Comparison of ENCODE assay signal across 1 cellular context in the genomic region with DNA sequence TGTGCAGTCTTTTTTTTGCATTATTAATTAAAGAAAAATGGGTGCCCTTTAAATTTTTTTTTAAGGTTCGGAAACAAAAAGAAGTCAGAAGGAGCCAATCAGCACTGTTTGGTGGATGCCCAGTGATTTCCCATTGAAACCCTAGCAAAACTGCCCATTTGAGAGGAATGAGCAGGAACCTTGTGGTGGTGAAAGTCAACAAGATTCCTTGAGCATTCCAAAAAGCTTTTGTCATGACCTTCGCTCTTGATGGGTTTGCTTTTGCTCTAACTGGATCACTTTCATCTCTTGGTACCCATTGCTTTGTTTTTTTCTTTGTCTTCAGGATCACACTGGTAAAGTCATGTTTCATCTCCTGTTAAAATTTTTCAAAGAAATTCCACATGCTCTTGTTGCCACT.
TF ChIP-seq lines count a peak whose summit lies in the region.

No MANE protein-coding gene starts in this region.

TF ChIP-seq in HepG2, 621 proteins besides CTCF, POLR2A, EP300 and RAD21 (continued from another document and continues in another):
- TF ChIP-seq JARID2 (CRISPR knock-in tag; IDR thresholded peaks at IDR 0.05; ENCODE audit: insufficient replicate concordance) (no peak), CCDC6 (CRISPR knock-in tag; IDR thresholded peaks at IDR 0.05) (no peak), CEBPG (CRISPR knock-in tag; IDR thresholded peaks at IDR 0.05) (peak; percentile 5; the same call in 1 of the 2 replicates), TEAD3 (CRISPR knock-in tag; optimal IDR thresholded peaks at IDR 0.05; ENCODE audit: borderline replicate concordance) (peak; percentile 93), FOXK1 (CRISPR knock-in tag; IDR thresholded peaks at IDR 0.05; ENCODE audit: borderline replicate concordance, low read depth) (no peak), ZNF3 (CRISPR knock-in tag; IDR thresholded peaks at IDR 0.05) (no peak), HHEX (CRISPR knock-in tag; IDR thresholded peaks at IDR 0.05) (no peak), SRSF1 (optimal IDR thresholded peaks at IDR 0.05; ENCODE audit: low read depth, low read length) (no peak), AKAP8 (CRISPR knock-in tag; IDR thresholded peaks at IDR 0.05) (no peak), MLLT10 (CRISPR knock-in tag; IDR thresholded peaks at IDR 0.05) (no peak), BRCA1 (CRISPR knock-in tag; IDR thresholded peaks at IDR 0.05) (no peak), ZNF282 (IDR thresholded peaks at IDR 0.05; ENCODE audit: partially characterized antibody) (no peak), ZNF335 (CRISPR knock-in tag; IDR thresholded peaks at IDR 0.05) (no peak), BHLHE40 (IDR thresholded peaks at IDR 0.05; ENCODE audit: low read length) (no peak), RARG (CRISPR knock-in tag; IDR thresholded peaks at IDR 0.05; ENCODE audit: low read depth) (no peak), CHD4 (IDR thresholded peaks at IDR 0.05; ENCODE audit: borderline replicate concordance, low read length) (peak; percentile 69; the same call in 1 of the 2 replicates), MIER3 (CRISPR knock-in tag; IDR thresholded peaks at IDR 0.05; ENCODE audit: borderline replicate concordance) (no peak), ZNF75D (CRISPR knock-in tag; IDR thresholded peaks at IDR 0.05; ENCODE audit: borderline replicate concordance) (no peak), RBM22 (optimal IDR thresholded peaks at IDR 0.05; ENCODE audit: low read length) (peak; percentile 21), STAG1 (CRISPR knock-in tag; IDR thresholded peaks at IDR 0.05) (no peak; the same call in 1 of the 2 replicates), PITX1 (CRISPR knock-in tag; IDR thresholded peaks at IDR 0.05) (0 out of 2 replicates have a peak, but pooled peaks have one; percentile 39), ONECUT2 (CRISPR knock-in tag; IDR thresholded peaks at IDR 0.05) (0 out of 2 replicates have a peak, but pooled peaks have one; percentile 23), MTF2 (CRISPR knock-in tag; IDR thresholded peaks at IDR 0.05; ENCODE audit: borderline replicate concordance) (no peak), WIZ (CRISPR knock-in tag; IDR thresholded peaks at IDR 0.05) (no peak), ZNF839 (CRISPR knock-in tag; IDR thresholded peaks at IDR 0.05; ENCODE audit: borderline replicate concordance) (no peak), FOXA1 (IDR thresholded peaks at IDR 0.05) (no peak), FOXA1 (CRISPR knock-in tag; IDR thresholded peaks at IDR 0.05) (peak; percentile 92), TCF12 (IDR thresholded peaks at IDR 0.05) (no peak), TCF12 (CRISPR knock-in tag; IDR thresholded peaks at IDR 0.05) (no peak), ZFX (CRISPR knock-in tag; IDR thresholded peaks at IDR 0.05; ENCODE audit: low read depth) (no peak), ZNF605 (CRISPR knock-in tag; IDR thresholded peaks at IDR 0.05) (no peak), NR1H2 (CRISPR knock-in tag; IDR thresholded peaks at IDR 0.05; ENCODE audit: borderline replicate concordance, low read depth) (no peak), ZNF773 (CRISPR knock-in tag; IDR thresholded peaks at IDR 0.05; ENCODE audit: borderline replicate concordance) (no peak), FOSL2 (CRISPR knock-in tag; IDR thresholded peaks at IDR 0.05) (peak; percentile 66), ZSCAN31 (CRISPR knock-in tag; IDR thresholded peaks at IDR 0.05; ENCODE audit: low read depth) (no peak), EED (CRISPR knock-in tag; IDR thresholded peaks at IDR 0.05) (no peak), TBX2 (CRISPR knock-in tag; IDR thresholded peaks at IDR 0.05; ENCODE audit: borderline replicate concordance) (peak; percentile 27; the same call in 1 of the 2 replicates), PAX8 (CRISPR knock-in tag; IDR thresholded peaks at IDR 0.05; ENCODE audit: borderline replicate concordance) (no peak), SMC3 (IDR thresholded peaks at IDR 0.05; ENCODE audit: low read length) (no peak), SOX5 (CRISPR knock-in tag; IDR thresholded peaks at IDR 0.05; ENCODE audit: borderline replicate concordance) (peak; percentile 98), SRF (IDR thresholded peaks at IDR 0.05; ENCODE audit: low read depth, low read length) (no peak), ZNF354B (CRISPR knock-in tag; IDR thresholded peaks at IDR 0.05) (no peak), HDAC6 (IDR thresholded peaks at IDR 0.05; ENCODE audit: low read depth, low read length) (no peak), ZFP82 (CRISPR knock-in tag; IDR thresholded peaks at IDR 0.05; ENCODE audit: borderline replicate concordance) (no peak), KDM5A (IDR thresholded peaks at IDR 0.05; ENCODE audit: borderline replicate concordance, low read length) (no peak), RXRA (CRISPR knock-in tag; IDR thresholded peaks at IDR 0.05) (no peak), ZNF432 (CRISPR knock-in tag; IDR thresholded peaks at IDR 0.05; ENCODE audit: borderline replicate concordance) (no peak), JUN (CRISPR knock-in tag; IDR thresholded peaks at IDR 0.05) (no peak), TEAD2 (CRISPR knock-in tag; IDR thresholded peaks at IDR 0.05) (no peak), SMAD9 (CRISPR knock-in tag; IDR thresholded peaks at IDR 0.05) (no peak)
- TF ChIP-seq, protein P1, sequence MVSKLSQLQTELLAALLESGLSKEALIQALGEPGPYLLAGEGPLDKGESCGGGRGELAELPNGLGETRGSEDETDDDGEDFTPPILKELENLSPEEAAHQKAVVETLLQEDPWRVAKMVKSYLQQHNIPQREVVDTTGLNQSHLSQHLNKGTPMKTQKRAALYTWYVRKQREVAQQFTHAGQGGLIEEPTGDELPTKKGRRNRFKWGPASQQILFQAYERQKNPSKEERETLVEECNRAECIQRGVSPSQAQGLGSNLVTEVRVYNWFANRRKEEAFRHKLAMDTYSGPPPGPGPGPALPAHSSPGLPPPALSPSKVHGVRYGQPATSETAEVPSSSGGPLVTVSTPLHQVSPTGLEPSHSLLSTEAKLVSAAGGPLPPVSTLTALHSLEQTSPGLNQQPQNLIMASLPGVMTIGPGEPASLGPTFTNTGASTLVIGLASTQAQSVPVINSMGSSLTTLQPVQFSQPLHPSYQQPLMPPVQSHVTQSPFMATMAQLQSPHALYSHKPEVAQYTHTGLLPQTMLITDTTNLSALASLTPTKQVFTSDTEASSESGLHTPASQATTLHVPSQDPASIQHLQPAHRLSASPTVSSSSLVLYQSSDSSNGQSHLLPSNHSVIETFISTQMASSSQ (IDR thresholded peaks at IDR 0.05; ENCODE audit: low read depth) = no peak; the same call in 1 of the 2 replicates
- TF ChIP-seq, protein P1 (CRISPR knock-in tag; IDR thresholded peaks at IDR 0.05; ENCODE audit: borderline replicate concordance) = 0 out of 2 replicates have a peak, but pooled peaks have one; percentile 18
- TF ChIP-seq, protein P2, sequence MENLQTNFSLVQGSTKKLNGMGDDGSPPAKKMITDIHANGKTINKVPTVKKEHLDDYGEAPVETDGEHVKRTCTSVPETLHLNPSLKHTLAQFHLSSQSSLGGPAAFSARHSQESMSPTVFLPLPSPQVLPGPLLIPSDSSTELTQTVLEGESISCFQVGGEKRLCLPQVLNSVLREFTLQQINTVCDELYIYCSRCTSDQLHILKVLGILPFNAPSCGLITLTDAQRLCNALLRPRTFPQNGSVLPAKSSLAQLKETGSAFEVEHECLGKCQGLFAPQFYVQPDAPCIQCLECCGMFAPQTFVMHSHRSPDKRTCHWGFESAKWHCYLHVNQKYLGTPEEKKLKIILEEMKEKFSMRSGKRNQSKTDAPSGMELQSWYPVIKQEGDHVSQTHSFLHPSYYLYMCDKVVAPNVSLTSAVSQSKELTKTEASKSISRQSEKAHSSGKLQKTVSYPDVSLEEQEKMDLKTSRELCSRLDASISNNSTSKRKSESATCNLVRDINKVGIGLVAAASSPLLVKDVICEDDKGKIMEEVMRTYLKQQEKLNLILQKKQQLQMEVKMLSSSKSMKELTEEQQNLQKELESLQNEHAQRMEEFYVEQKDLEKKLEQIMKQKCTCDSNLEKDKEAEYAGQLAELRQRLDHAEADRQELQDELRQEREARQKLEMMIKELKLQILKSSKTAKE (CRISPR knock-in tag; IDR thresholded peaks at IDR 0.05; ENCODE audit: borderline replicate concordance) = no peak
- TF ChIP-seq, protein P3, sequence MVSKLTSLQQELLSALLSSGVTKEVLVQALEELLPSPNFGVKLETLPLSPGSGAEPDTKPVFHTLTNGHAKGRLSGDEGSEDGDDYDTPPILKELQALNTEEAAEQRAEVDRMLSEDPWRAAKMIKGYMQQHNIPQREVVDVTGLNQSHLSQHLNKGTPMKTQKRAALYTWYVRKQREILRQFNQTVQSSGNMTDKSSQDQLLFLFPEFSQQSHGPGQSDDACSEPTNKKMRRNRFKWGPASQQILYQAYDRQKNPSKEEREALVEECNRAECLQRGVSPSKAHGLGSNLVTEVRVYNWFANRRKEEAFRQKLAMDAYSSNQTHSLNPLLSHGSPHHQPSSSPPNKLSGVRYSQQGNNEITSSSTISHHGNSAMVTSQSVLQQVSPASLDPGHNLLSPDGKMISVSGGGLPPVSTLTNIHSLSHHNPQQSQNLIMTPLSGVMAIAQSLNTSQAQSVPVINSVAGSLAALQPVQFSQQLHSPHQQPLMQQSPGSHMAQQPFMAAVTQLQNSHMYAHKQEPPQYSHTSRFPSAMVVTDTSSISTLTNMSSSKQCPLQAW (CRISPR knock-in tag; IDR thresholded peaks at IDR 0.05) = no peak
- TF ChIP-seq, protein P4, sequence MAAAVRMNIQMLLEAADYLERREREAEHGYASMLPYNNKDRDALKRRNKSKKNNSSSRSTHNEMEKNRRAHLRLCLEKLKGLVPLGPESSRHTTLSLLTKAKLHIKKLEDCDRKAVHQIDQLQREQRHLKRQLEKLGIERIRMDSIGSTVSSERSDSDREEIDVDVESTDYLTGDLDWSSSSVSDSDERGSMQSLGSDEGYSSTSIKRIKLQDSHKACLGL (CRISPR knock-in tag; IDR thresholded peaks at IDR 0.05) = no peak
- TF ChIP-seq, protein P5, sequence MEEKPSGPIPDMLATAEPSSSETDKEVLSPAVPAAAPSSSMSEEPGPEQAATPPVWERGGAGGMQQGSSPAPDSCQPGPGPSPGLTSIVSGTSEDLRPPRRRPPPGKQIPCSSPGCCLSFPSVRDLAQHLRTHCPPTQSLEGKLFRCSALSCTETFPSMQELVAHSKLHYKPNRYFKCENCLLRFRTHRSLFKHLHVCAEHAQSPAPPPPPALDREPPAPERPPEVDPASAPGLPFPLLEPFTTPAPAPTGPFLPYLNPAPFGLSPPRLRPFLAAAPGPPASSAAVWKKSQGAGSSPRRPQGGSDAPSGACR (CRISPR knock-in tag; IDR thresholded peaks at IDR 0.05) = no peak
- TF ChIP-seq, protein P6, sequence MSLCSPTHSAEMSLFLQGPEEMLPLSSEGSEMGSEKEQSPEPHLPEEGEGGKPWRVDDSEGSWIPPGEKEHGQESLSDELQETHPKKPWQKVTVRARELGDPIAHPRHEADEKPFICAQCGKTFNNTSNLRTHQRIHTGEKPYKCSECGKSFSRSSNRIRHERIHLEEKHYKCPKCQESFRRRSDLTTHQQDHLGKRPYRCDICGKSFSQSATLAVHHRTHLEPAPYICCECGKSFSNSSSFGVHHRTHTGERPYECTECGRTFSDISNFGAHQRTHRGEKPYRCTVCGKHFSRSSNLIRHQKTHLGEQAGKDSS (CRISPR knock-in tag; IDR thresholded peaks at IDR 0.05; ENCODE audit: borderline replicate concordance, low read depth) = no peak
- TF ChIP-seq, protein P7, sequence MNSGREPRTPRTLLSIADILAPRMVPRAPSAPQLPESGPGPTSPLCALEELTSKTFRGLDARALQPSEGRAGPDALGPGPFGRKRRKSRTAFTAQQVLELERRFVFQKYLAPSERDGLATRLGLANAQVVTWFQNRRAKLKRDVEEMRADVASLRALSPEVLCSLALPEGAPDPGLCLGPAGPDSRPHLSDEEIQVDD (CRISPR knock-in tag; IDR thresholded peaks at IDR 0.05; ENCODE audit: borderline replicate concordance) = no peak
- TF ChIP-seq, protein P8, sequence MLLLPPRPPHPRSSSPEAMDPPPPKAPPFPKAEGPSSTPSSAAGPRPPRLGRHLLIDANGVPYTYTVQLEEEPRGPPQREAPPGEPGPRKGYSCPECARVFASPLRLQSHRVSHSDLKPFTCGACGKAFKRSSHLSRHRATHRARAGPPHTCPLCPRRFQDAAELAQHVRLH (CRISPR knock-in tag; IDR thresholded peaks at IDR 0.05; ENCODE audit: borderline replicate concordance, low read depth) = no peak
- TF ChIP-seq, protein P9, sequence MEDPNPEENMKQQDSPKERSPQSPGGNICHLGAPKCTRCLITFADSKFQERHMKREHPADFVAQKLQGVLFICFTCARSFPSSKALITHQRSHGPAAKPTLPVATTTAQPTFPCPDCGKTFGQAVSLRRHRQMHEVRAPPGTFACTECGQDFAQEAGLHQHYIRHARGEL (CRISPR knock-in tag; IDR thresholded peaks at IDR 0.05) = no peak
- TF ChIP-seq, protein P10, sequence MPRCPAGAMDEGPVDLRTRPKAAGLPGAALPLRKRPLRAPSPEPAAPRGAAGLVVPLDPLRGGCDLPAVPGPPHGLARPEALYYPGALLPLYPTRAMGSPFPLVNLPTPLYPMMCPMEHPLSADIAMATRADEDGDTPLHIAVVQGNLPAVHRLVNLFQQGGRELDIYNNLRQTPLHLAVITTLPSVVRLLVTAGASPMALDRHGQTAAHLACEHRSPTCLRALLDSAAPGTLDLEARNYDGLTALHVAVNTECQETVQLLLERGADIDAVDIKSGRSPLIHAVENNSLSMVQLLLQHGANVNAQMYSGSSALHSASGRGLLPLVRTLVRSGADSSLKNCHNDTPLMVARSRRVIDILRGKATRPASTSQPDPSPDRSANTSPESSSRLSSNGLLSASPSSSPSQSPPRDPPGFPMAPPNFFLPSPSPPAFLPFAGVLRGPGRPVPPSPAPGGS (CRISPR knock-in tag; IDR thresholded peaks at IDR 0.05) = no peak
- TF ChIP-seq, protein P11, sequence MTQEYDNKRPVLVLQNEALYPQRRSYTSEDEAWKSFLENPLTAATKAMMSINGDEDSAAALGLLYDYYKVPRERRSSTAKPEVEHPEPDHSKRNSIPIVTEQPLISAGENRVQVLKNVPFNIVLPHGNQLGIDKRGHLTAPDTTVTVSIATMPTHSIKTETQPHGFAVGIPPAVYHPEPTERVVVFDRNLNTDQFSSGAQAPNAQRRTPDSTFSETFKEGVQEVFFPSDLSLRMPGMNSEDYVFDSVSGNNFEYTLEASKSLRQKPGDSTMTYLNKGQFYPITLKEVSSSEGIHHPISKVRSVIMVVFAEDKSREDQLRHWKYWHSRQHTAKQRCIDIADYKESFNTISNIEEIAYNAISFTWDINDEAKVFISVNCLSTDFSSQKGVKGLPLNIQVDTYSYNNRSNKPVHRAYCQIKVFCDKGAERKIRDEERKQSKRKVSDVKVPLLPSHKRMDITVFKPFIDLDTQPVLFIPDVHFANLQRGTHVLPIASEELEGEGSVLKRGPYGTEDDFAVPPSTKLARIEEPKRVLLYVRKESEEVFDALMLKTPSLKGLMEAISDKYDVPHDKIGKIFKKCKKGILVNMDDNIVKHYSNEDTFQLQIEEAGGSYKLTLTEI (CRISPR knock-in tag; conservative IDR thresholded peaks at IDR 0.05) = no peak
